In genomic region chr9:16869140-16869903, GRCh38 we compare ENCODE assay signal across 10 cellular contexts. TPM values are rescaled to one million over a fixed set of nuclear protein-coding genes. Genes with fewer than 3 reads are reported as not detected.
DNase-seq lines count a peak whose midpoint lies in the region; ATAC-seq, FAIRE-seq and TF ChIP-seq lines count a peak whose summit lies in the region.
"Had no signal": no experiment of that assay in that cellular context is flagged by ENCODE, and none has a peak within 500 bp of the region (broad histone marks: within the 10 kb centered on the region; RNA-seq: fewer than 3 reads in every experiment).

No MANE protein-coding gene starts in this region.

- POLR2A ChIA-PET in A549 (lab: Yijun Ruan, JAX): no interaction called here
- POLR2A ChIA-PET in A673 (lab: Charles Lee; ENCODE audit: low non-redundant PET): no interaction called here

- H3K27me3 ChIP-seq in endodermal cell (ENCODE audit: control insufficient read depth, insufficient read depth, low read length, poor library complexity, severe bottlenecking) (peaks cover 53% of the 10 kb centered on the region), mucosa of stomach (ENCODE audit: control insufficient read depth, insufficient read depth, low read length) (peaks cover 19% of the 10 kb centered on the region), A673 (replicated peaks; ENCODE audit: insufficient read depth, low read depth, low read length, poor library complexity) (peaks cover 25% of the 10 kb centered on the region)

- no peaks in the 10 kb centered on the region for H3K9me3 Mint-ChIP-seq in endodermal cell
- H3K9me3 Mint-ChIP-seq: T-helper 2 cell treated with Interferon-gamma antibody and Interleukin-4, amounts not matched to agents 5 μg/mL and 100 μg/mL, for 36 hours had no signal

- TF ChIP-seq POLR2A in A549 (IDR thresholded peaks at IDR 0.05; ENCODE audit: low read length): no peak

- CTCF ChIA-PET in A549 (lab: Yijun Ruan, JAX): no interaction called here
- CTCF ChIA-PET in A673 (lab: Charles Lee): no interaction called here

- peaks cover 12% of the 10 kb centered on the region for H3K4me1 Mint-ChIP-seq in endodermal cell

- DNase-seq in A549 (ENCODE audit: low read depth in 1 of 2, low spot score in 1 of 2) (no peak), HT1080 (ENCODE audit: low read depth) (peak; percentile 61), endodermal cell (peak; percentile 67), occipital lobe (lab: John Stamatoyannopoulos, UW) (no peak), A673 (ENCODE audit: low spot score) (no peak)
- no peak for DNase-seq in activated CD4-positive, alpha-beta T cell treated with anti-CD3 and anti-CD28 coated beads for 48 hours
- no peak for DNase-seq in activated effector memory CD4-positive, alpha-beta T cell treated with Interleukin-2 at 50 U/mL for 16 hours
- DNase-seq: stimulated activated naive CD8-positive, alpha-beta T cell treated with anti-CD3 and anti-CD28 coated beads, Interleukin-15, Interleukin-2, amounts not matched to agents 100 U/mL and 50 U/mL, for 24 hours had no signal

- H3K36me3 ChIP-seq in endodermal cell (ENCODE audit: control insufficient read depth, insufficient read depth, low read length) (no peaks in the 10 kb centered on the region), mucosa of stomach (ENCODE audit: control insufficient read depth, insufficient read depth, low read length) (no peaks in the 10 kb centered on the region), A673 (ENCODE audit: insufficient read depth, low read length, poor library complexity, severe bottlenecking) (no peaks in the 10 kb centered on the region)

- WGBS in A549 (ENCODE audit: missing lambda C conversion rate): 93% methylated on average over 21 of the region's 21 CpGs
- WGBS in endodermal cell (ENCODE audit: insufficient coverage in 1 of 2, insufficient read length in 1 of 2), 2 experiments: 4 to 19% methylated on average over 11 to 18 of the region's 21 CpGs

- H3K4me1 ChIP-seq in A549 (peaks cover 40% of the 10 kb centered on the region), endodermal cell (ENCODE audit: control insufficient read depth, insufficient read depth, low read length) (peaks cover 6% of the 10 kb centered on the region), mucosa of stomach (ENCODE audit: control insufficient read depth, insufficient read depth, low read length) (peaks cover 8% of the 10 kb centered on the region), A673 (ENCODE audit: insufficient read depth, low read length, poor library complexity, severe bottlenecking) (no peaks in the 10 kb centered on the region)

- H3K9me3 ChIP-seq in A549: no peaks in the 10 kb centered on the region
- no peaks in the 10 kb centered on the region for H3K9me3 ChIP-seq in endodermal cell (ENCODE audit: control insufficient read depth, low read length)
- no peaks in the 10 kb centered on the region for H3K9me3 ChIP-seq in mucosa of stomach (ENCODE audit: control insufficient read depth, low read length)
- no peaks in the 10 kb centered on the region for H3K9me3 ChIP-seq in A673 (ENCODE audit: low read depth, low read length, poor library complexity, severe bottlenecking)

- peak overlapping the region; percentile 90 for H3K4me3 ChIP-seq in A549
- H3K4me3 ChIP-seq in endodermal cell (ENCODE audit: low read length): peak overlapping the region; percentile 84
- H3K4me3 ChIP-seq in mucosa of stomach (ENCODE audit: low read length): peak overlapping the region; percentile 17
- H3K4me3 ChIP-seq in A673 (ENCODE audit: low read depth, low read length, poor library complexity, severe bottlenecking): no peak overlapping the region

- peaks cover 45% of the 10 kb centered on the region for H3K27me3 Mint-ChIP-seq in endodermal cell (ENCODE audit: insufficient read depth)

- TF ChIP-seq RAD21 in A549 (conservative IDR thresholded peaks at IDR 0.05 in 1 of 2, IDR thresholded peaks at IDR 0.05 in 1 of 2): no peak

- H3K27ac Mint-ChIP-seq in endodermal cell: no peak overlapping the region
- H3K27ac Mint-ChIP-seq: T-helper 2 cell treated with Interferon-gamma antibody and Interleukin-4, amounts not matched to agents 5 μg/mL and 100 μg/mL, for 36 hours had no signal

- peak overlapping the region; percentile 89 for H3K4me2 ChIP-seq in A549

- ATAC-seq in A549: no peak
- ATAC-seq: stimulated activated naive CD8-positive, alpha-beta T cell treated with anti-CD3 and anti-CD28 coated beads, Interleukin-15, Interleukin-2, amounts not matched to agents 100 U/mL and 50 U/mL, for 24 hours had no signal

- no peak for TF ChIP-seq EP300 in A549 (IDR thresholded peaks at IDR 0.05)

- TF ChIP-seq CTCF in A549 (IDR thresholded peaks at IDR 0.05) (no peak), endodermal cell (conservative IDR thresholded peaks at IDR 0.05) (no peak), A673 (conservative IDR thresholded peaks at IDR 0.05; ENCODE audit: low read depth, low read length) (no peak)

- FAIRE-seq in A549 (lab: Jason Lieb, UNC): no peak

- intact Hi-C loops in A673 (cut with micrococcal nuclease; ENCODE audit: unreplicated experiment): no loop called here

- peak overlapping the region; percentile 82 for H3K4me3 Mint-ChIP-seq in endodermal cell
- H3K4me3 Mint-ChIP-seq: T-helper 2 cell treated with Interferon-gamma antibody and Interleukin-4, amounts not matched to agents 5 μg/mL and 100 μg/mL, for 36 hours had no signal

- no TSS peak for BruUV-seq in A673 (replicated peaks; lab: Mats Ljungman, UMichigan)

- H3K9ac ChIP-seq in endodermal cell (ENCODE audit: extremely low read depth, low read length, poor library complexity, severe bottlenecking): no peak overlapping the region
- peak overlapping the region; percentile 66 for H3K9ac ChIP-seq in mucosa of stomach (ENCODE audit: low read length)

- H3K27ac ChIP-seq in A549 (peak overlapping the region; percentile 85 to 93), endodermal cell (ENCODE audit: low read depth, low read length) (no peak overlapping the region), A673 (ENCODE audit: low read depth, low read length, poor library complexity, severe bottlenecking) (no peak overlapping the region)

- H3K36me3 Mint-ChIP-seq in endodermal cell (ENCODE audit: low read depth): no peaks in the 10 kb centered on the region

TF ChIP-seq in A549, 52 proteins besides CTCF, POLR2A, EP300 and RAD21 (continues in another document):
- TF ChIP-seq EHMT2 (IDR thresholded peaks at IDR 0.05; ENCODE audit: low read depth) (no peak), ZNF302 (CRISPR knock-in tag; IDR thresholded peaks at IDR 0.05) (no peak), ZC3H11A (IDR thresholded peaks at IDR 0.05) (no peak), TP53 (CRISPR knock-in tag; IDR thresholded peaks at IDR 0.05) (no peak), MAFK (IDR thresholded peaks at IDR 0.05; ENCODE audit: partially characterized antibody) (no peak), FOSB (CRISPR knock-in tag; IDR thresholded peaks at IDR 0.05) (no peak), HES2 (IDR thresholded peaks at IDR 0.05) (no peak), HOXB5 (CRISPR knock-in tag; IDR thresholded peaks at IDR 0.05) (no peak), MAZ (IDR thresholded peaks at IDR 0.05; ENCODE audit: borderline replicate concordance, low read depth, low read length) (no peak), NPAS2 (CRISPR knock-in tag; IDR thresholded peaks at IDR 0.05; ENCODE audit: borderline replicate concordance) (no peak), CBX2 (IDR thresholded peaks at IDR 0.05; ENCODE audit: borderline replicate concordance, low read depth) (no peak), NFE2L2 (conservative IDR thresholded peaks at IDR 0.05; ENCODE audit: low read length) (no peak), HMGXB4 (CRISPR knock-in tag; IDR thresholded peaks at IDR 0.05; ENCODE audit: borderline replicate concordance) (no peak), ELK1 (IDR thresholded peaks at IDR 0.05; ENCODE audit: low read depth, low read length) (no peak)

RNA-seq across cellular contexts. Expression of gene BNC2, which starts 1.1 kb away (rescaled TPM):
- polyA plus RNA-seq in A549 (2011; rRNA removed): 7.5 and 7.9 TPM in 2 replicates
- 4.3 and 4.4 TPM in 2 replicates for polyA plus RNA-seq in A549 (2012; cell fraction: cytosol; rRNA removed)
- 5.4 and 5.7 TPM in 2 replicates for polyA plus RNA-seq in A549 (2012; cell fraction: nucleus; rRNA removed)
- 6.2 to 7.6 TPM (median 6.2 TPM) in 3 replicates for polyA plus RNA-seq in A549 (2017; fragmentation: RNase III; extraction: RNeasy Plus Mini Kit Qiagen cat#74134 plus additional on column Dnase treatment)
- 22.2 and 24.9 TPM in 2 replicates for polyA minus RNA-seq in A549 (2011; rRNA and poly(A)+ RNA removed)
- 7.4 and 13.5 TPM in 2 replicates for total RNA-seq in HT1080 (2014; rRNA removed; shearing (Covaris generic))
- 7.5 and 9.3 TPM in 2 replicates for polyA plus RNA-seq in HT1080 (2015; cell fraction: cytosol; rRNA removed)
- polyA plus RNA-seq in HT1080 (2015; cell fraction: nucleus; rRNA removed): 12.6 and 18.3 TPM in 2 replicates
- total RNA-seq in endodermal cell: 10 to 100 TPM in 1 of 2 donors, 1 to 10 TPM in 1; 3.0 to 10.5 TPM
- polyA plus RNA-seq in endodermal cell (2013, experiment 1 of 2): 8.1 TPM
- 8.7 TPM for polyA plus RNA-seq in endodermal cell (2013, experiment 2 of 2)
- 1.6 TPM for total RNA-seq in occipital lobe
- total RNA-seq in A673 (2021): 0.45 and 0.74 TPM in 2 replicates

Comparison
In these comparisons a context has a peak if more than half of its experiments do, and no peak if none do; other contexts are left out.
1. DNase-seq: peak in HT1080 (single experiment) and endodermal cell (single experiment); none in A549 (0 of 2), occipital lobe (single experiment), A673 (single experiment), activated CD4-positive, alpha-beta T cell treated with anti-CD3 and anti-CD28 coated beads for 48 hours (single experiment) and activated effector memory CD4-positive, alpha-beta T cell treated with Interleukin-2 at 50 U/mL for 16 hours (single experiment).
2. H3K27ac ChIP-seq: peak in A549 (2 of 2); none in endodermal cell (single experiment) and A673 (single experiment).